ENCODE assay signal across 9 cellular contexts in the genomic region with DNA sequence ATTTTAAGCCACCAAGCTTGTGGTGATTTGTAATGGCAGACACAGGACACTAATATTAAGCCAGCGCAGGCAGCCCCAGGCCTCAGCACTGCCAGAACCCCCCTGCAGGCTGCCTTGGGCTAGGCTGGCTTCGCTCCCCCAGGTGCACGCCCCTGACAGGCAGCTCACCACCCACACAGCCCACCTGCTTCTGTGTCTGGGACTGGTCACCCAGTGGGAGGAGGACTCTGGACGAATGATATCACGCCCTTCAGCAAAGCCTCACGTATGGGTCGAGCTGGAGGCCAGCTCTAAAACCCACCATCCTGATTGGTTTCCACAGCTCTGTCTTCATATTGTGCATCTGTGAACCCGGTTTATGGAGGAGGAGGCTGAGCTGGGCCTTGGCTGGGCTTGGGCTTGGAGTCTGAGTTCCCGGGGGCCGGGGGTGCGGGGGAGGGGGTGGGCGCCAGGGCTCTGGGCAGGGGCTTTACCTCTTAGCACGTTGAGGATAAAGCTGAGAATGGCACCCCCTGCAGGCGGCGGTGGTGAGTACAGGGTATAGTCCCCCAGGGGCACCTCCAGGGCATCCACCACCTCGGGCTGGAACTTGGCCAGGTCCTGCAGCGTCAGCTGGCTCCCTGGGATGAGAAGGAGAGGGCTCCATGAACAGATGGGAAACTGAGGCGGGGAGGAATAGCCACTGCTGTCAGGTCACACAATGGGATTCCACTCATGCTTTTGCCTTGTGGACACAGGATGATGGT. TPM values are rescaled to one million over a fixed set of nuclear protein-coding genes. Genes with fewer than 3 reads are reported as not detected.
A peak's percentile ranks its signal among the peaks of the same experiment; 100 is the strongest.
DNase-seq lines count a peak whose midpoint lies in the region; ATAC-seq and TF ChIP-seq lines count a peak whose summit lies in the region.
"Had no signal": no experiment of that assay in that cellular context is flagged by ENCODE, and none has a peak within 500 bp of the region (broad histone marks: within the 10 kb centered on the region; RNA-seq: fewer than 3 reads in every experiment).

No MANE protein-coding gene starts in this region.

- H3K27me3 ChIP-seq in left lung = no peaks in the 10 kb centered on the region

- DNase-seq in GM20000 (ENCODE audit: low spot score) = peak; percentile 80
- DNase-seq in activated naive CD8-positive, alpha-beta T cell treated with anti-CD3 and anti-CD28 coated beads for 36 hours = peak; percentile 53
- DNase-seq in left lung = peak; percentile 55 to 92
- peak; percentile 35 to 38 for DNase-seq in stimulated activated CD8-positive, alpha-beta memory T cell treated with anti-CD3 and anti-CD28 coated beads, Interleukin-7, amount 100 ng/mL, for 4 hours (ENCODE audit: low read depth in 2 of 2)
- DNase-seq in DMS114 treated with DMSO at 0.1 percent for 48 hours (lab: John Stamatoyannopoulos, UW; ENCODE audit: unreplicated experiment) = no peak
- no peak for DNase-seq in middle frontal gyrus (ENCODE audit: extremely low spot score, low spot score)

- no peaks in the 10 kb centered on the region for H3K9me3 ChIP-seq in left lung

- no peak overlapping the region for H3K4me3 ChIP-seq in left lung

- intact Hi-C loops in left lung (cut with DNase I) = no loop called here

- H3K27ac ChIP-seq in left lung = no peak overlapping the region

- H3K4me1 ChIP-seq in left lung = peaks cover 0 to 5% of the 10 kb centered on the region in 2 donors

- no peaks in the 10 kb centered on the region for H3K36me3 Mint-ChIP-seq in activated naive CD8-positive, alpha-beta T cell treated with anti-CD3 and anti-CD28 coated beads for 36 hours

- peaks cover 1% of the 10 kb centered on the region for H3K4me1 Mint-ChIP-seq in activated naive CD8-positive, alpha-beta T cell treated with anti-CD3 and anti-CD28 coated beads for 36 hours

- no peaks in the 10 kb centered on the region for H3K27me3 Mint-ChIP-seq in activated naive CD8-positive, alpha-beta T cell treated with anti-CD3 and anti-CD28 coated beads for 36 hours

- no peak overlapping the region for H3K27ac Mint-ChIP-seq in activated naive CD8-positive, alpha-beta T cell treated with anti-CD3 and anti-CD28 coated beads for 36 hours

- ATAC-seq in SK-N-SH treated with all-trans-retinoic acid at 6 μM for 48 hours (peak; percentile 44; the same call in 2 of the 3 replicates), left lung (peak; percentile 76), GM19452 (IDR thresholded peaks at IDR 0.05; ENCODE audit: unreplicated experiment) (no peak)

- H3K4me3 Mint-ChIP-seq in activated naive CD8-positive, alpha-beta T cell treated with anti-CD3 and anti-CD28 coated beads for 36 hours = no peak overlapping the region

- peaks cover 0 to 2% of the 10 kb centered on the region in 2 donors for H3K36me3 ChIP-seq in left lung

- H3K9me3 Mint-ChIP-seq in activated naive CD8-positive, alpha-beta T cell treated with anti-CD3 and anti-CD28 coated beads for 36 hours = no peaks in the 10 kb centered on the region

- peak; percentile 45 for TF ChIP-seq CTCF in GM20000 (IDR thresholded peaks at IDR 0.05; ENCODE audit: extremely low read depth, missing control alignments)
- peak in 1 of 2 donors; percentile 73 for TF ChIP-seq CTCF in left lung (IDR thresholded peaks at IDR 0.05)

TF ChIP-seq in SK-N-SH treated with all-trans-retinoic acid at 6 μM for 48 hours, 23 proteins besides CTCF, POLR2A, EP300 and RAD21:
- TF ChIP-seq CREB5 (CRISPR knock-in tag; IDR thresholded peaks at IDR 0.05; ENCODE audit: low read depth) (no peak), ZFP3 (CRISPR knock-in tag; IDR thresholded peaks at IDR 0.05) (no peak), ZNF8 (CRISPR knock-in tag; IDR thresholded peaks at IDR 0.05) (no peak), BACH2 (CRISPR knock-in tag; IDR thresholded peaks at IDR 0.05; ENCODE audit: borderline replicate concordance) (no peak), CSDC2 (CRISPR knock-in tag; IDR thresholded peaks at IDR 0.05) (no peak)
TF ChIP-seq in SK-N-SH treated with all-trans-retinoic acid at 6 μM for 48 hours: peak in this region for 0.

RNA-seq across cellular contexts. Expression of gene GGT5, which starts 13.8 kb away (rescaled TPM):
- not detected for total RNA-seq in activated naive CD8-positive, alpha-beta T cell treated with anti-CD3 and anti-CD28 coated beads for 36 hours
- total RNA-seq in left lung = 10 to 100 TPM; 18.9 to 25.6 TPM
- total RNA-seq: NCI-H460 had no signal

RNA-seq across cellular contexts. Expression of gene SPECC1L, which starts 39.5 kb away (rescaled TPM):
- total RNA-seq in activated naive CD8-positive, alpha-beta T cell treated with anti-CD3 and anti-CD28 coated beads for 36 hours = 10 to 100 TPM; 46.3 to 47.7 TPM
- 10 to 100 TPM; 70.9 to 94.4 TPM for total RNA-seq in left lung

RNA-seq across cellular contexts. Expression of gene SUSD2, which starts 49.8 kb away (rescaled TPM):
- total RNA-seq in activated naive CD8-positive, alpha-beta T cell treated with anti-CD3 and anti-CD28 coated beads for 36 hours = under 1 TPM; 0.56 to 0.80 TPM
- total RNA-seq in left lung = 100 to 1,000 TPM in 1 of 2 donors, 10 to 100 TPM in 1; 63.2 to 374 TPM

Comparison
In these comparisons a context has a peak if more than half of its experiments do, and no peak if none do; other contexts are left out.
1. DNase-seq: peak in GM20000 (single experiment), activated naive CD8-positive, alpha-beta T cell treated with anti-CD3 and anti-CD28 coated beads for 36 hours (single experiment), left lung (2 of 2) and stimulated activated CD8-positive, alpha-beta memory T cell treated with anti-CD3 and anti-CD28 coated beads, Interleukin-7, amount 100 ng/mL, for 4 hours (2 of 2); none in DMS114 treated with DMSO at 0.1 percent for 48 hours (single experiment) and middle frontal gyrus (single experiment).
2. RNA of gene GGT5, which starts 13.8 kb away (total RNA-seq): 18.9 to 25.6 TPM in left lung; not detected in activated naive CD8-positive, alpha-beta T cell treated with anti-CD3 and anti-CD28 coated beads for 36 hours; every median in the first group is over 10 times any median in the second.
3. RNA of gene SUSD2, which starts 49.8 kb away (total RNA-seq): 63.2 to 374 TPM in left lung; 0.56 to 0.80 TPM in activated naive CD8-positive, alpha-beta T cell treated with anti-CD3 and anti-CD28 coated beads for 36 hours; every median in the first group is over 10 times any median in the second.